ENCODE assay signal across 8 cellular contexts in genomic region chr5:141135030-141135717, GRCh38. TPM values are rescaled to one million over a fixed set of nuclear protein-coding genes. Genes with fewer than 3 reads are reported as not detected.
A peak's percentile ranks its signal among the peaks of the same experiment; 100 is the strongest.
DNase-seq lines count a peak whose midpoint lies in the region; ATAC-seq and TF ChIP-seq lines count a peak whose summit lies in the region.

Gene PCDHB5, plus strand, starts transcription at chr5:141135206. Its CDS starts 229 bp downstream, at chr5:141135435.

- no peak for TF ChIP-seq EP300 in Ishikawa (IDR thresholded peaks at IDR 0.05; ENCODE audit: borderline replicate concordance)
- TF ChIP-seq EP300 in transverse colon (IDR thresholded peaks at IDR 0.05; ENCODE audit: low read depth), result no peak

- peak within 1 kb of the TSS in 2 of 4 donors; percentile 33 to 78 for H3K4me3 Mint-ChIP-seq in CD4-positive, CD25-positive, alpha-beta regulatory T cell
- H3K4me3 Mint-ChIP-seq in activated naive CD8-positive, alpha-beta T cell treated with anti-CD3 and anti-CD28 coated beads for 36 hours, result peak within 1 kb of the TSS; percentile 45

- H3K9me3 ChIP-seq in CD4-positive, CD25-positive, alpha-beta regulatory T cell (ENCODE audit: control insufficient read depth in 2 of 2, low read length in 2 of 2), result peaks cover 15 to 17% of the 10 kb centered on the region in 2 experiments
- peaks cover 22 to 56% of the 10 kb centered on the region in 2 donors for H3K9me3 ChIP-seq in transverse colon

- peaks cover 0 to 47% (median 19%) of the 10 kb centered on the region in 7 donors for H3K9me3 Mint-ChIP-seq in CD4-positive, CD25-positive, alpha-beta regulatory T cell
- H3K9me3 Mint-ChIP-seq in activated naive CD8-positive, alpha-beta T cell treated with anti-CD3 and anti-CD28 coated beads for 36 hours, result peaks cover 27% of the 10 kb centered on the region

- H3K4me1 Mint-ChIP-seq in CD4-positive, CD25-positive, alpha-beta regulatory T cell, result peaks cover 3 to 7% (median 5%) of the 10 kb centered on the region in 4 donors
- peaks cover 5% of the 10 kb centered on the region for H3K4me1 Mint-ChIP-seq in activated naive CD8-positive, alpha-beta T cell treated with anti-CD3 and anti-CD28 coated beads for 36 hours

- peak; percentile 25; the same call in 1 of the 2 replicates for TF ChIP-seq RAD21 in Ishikawa (IDR thresholded peaks at IDR 0.05; ENCODE audit: low read depth)

- peak within 1 kb of the TSS; percentile 26 for H3K4me3 ChIP-seq in CD4-positive, CD25-positive, alpha-beta regulatory T cell (ENCODE audit: low read depth, low read length)
- peak within 1 kb of the TSS in 3 of 4 donors; percentile 6 to 18 (median 8) for H3K4me3 ChIP-seq in transverse colon
- no peak within 1 kb of the TSS for H3K4me3 ChIP-seq in lower leg skin (ENCODE audit: low read depth, poor library complexity, severe bottlenecking)

- no peak for ATAC-seq in CD4-positive, CD25-positive, alpha-beta regulatory T cell (ENCODE audit: low read depth in 2 of 2)
- ATAC-seq in HG02571 (IDR thresholded peaks at IDR 0.05; ENCODE audit: unreplicated experiment) (no peak), omental fat pad (ENCODE audit: low FRiP score) (no peak)

- H3K27me3 ChIP-seq in CD4-positive, CD25-positive, alpha-beta regulatory T cell (ENCODE audit: control insufficient read depth, insufficient read depth, low read length), result peaks cover 2% of the 10 kb centered on the region
- H3K27me3 ChIP-seq in transverse colon, result no peaks in the 10 kb centered on the region

- no peaks in the 10 kb centered on the region for H3K4me1 ChIP-seq in CD4-positive, CD25-positive, alpha-beta regulatory T cell (ENCODE audit: control insufficient read depth, insufficient read depth, low read length, poor library complexity, severe bottlenecking)
- H3K4me1 ChIP-seq in transverse colon, result no peaks in the 10 kb centered on the region

- in situ Hi-C loops in transverse colon (cut with MboI; ENCODE audit: low pct_ligation_motif_present in 1 of 4, low pct_unique_long_range_greater_than_20kb in 1 of 4, low sequenced_read_pairs in 3 of 4), result no loop called here

- no peak within 1 kb of the TSS for H3K27ac ChIP-seq in CD4-positive, CD25-positive, alpha-beta regulatory T cell (ENCODE audit: insufficient read depth, low read length, poor library complexity, severe bottlenecking)
- H3K27ac ChIP-seq in transverse colon, result no peak within 1 kb of the TSS

- peak within 1 kb of the TSS in 1 of 3 donors; percentile 26 for H3K27ac Mint-ChIP-seq in CD4-positive, CD25-positive, alpha-beta regulatory T cell
- no peak within 1 kb of the TSS for H3K27ac Mint-ChIP-seq in activated naive CD8-positive, alpha-beta T cell treated with anti-CD3 and anti-CD28 coated beads for 36 hours

- no peaks in the 10 kb centered on the region for H3K36me3 ChIP-seq in CD4-positive, CD25-positive, alpha-beta regulatory T cell (ENCODE audit: control insufficient read depth, insufficient read depth, low read length)
- H3K36me3 ChIP-seq in transverse colon, result no peaks in the 10 kb centered on the region

- TF ChIP-seq CTCF in transverse colon (IDR thresholded peaks at IDR 0.05) (no peak), lower leg skin (IDR thresholded peaks at IDR 0.05) (no peak), omental fat pad (IDR thresholded peaks at IDR 0.05) (no peak)

- DNase-seq in CD4-positive, CD25-positive, alpha-beta regulatory T cell, result peak in 1 of 3 donors; percentile 1
- DNase-seq in activated naive CD8-positive, alpha-beta T cell treated with anti-CD3 and anti-CD28 coated beads for 36 hours, result no peak
- peak; percentile 3 for DNase-seq in iris pigment epithelial cell (ENCODE audit: low read depth)
- no peak for DNase-seq in transverse colon
- no peak for DNase-seq in lower leg skin (ENCODE audit: low spot score in 2 of 2)
- DNase-seq in omental fat pad (ENCODE audit: low spot score), result no peak

- TF ChIP-seq POLR2A in transverse colon (IDR thresholded peaks at IDR 0.05) (no peak), lower leg skin (IDR thresholded peaks at IDR 0.05) (no peak)

- no peaks in the 10 kb centered on the region for H3K27me3 Mint-ChIP-seq in CD4-positive, CD25-positive, alpha-beta regulatory T cell
- H3K27me3 Mint-ChIP-seq in activated naive CD8-positive, alpha-beta T cell treated with anti-CD3 and anti-CD28 coated beads for 36 hours, result peaks cover 41% of the 10 kb centered on the region

- peaks cover 4% of the 10 kb centered on the region for H3K36me3 Mint-ChIP-seq in CD4-positive, CD25-positive, alpha-beta regulatory T cell
- H3K36me3 Mint-ChIP-seq in activated naive CD8-positive, alpha-beta T cell treated with anti-CD3 and anti-CD28 coated beads for 36 hours, result peaks cover 13% of the 10 kb centered on the region

- 47% methylated on average over 16 to 22 of the region's 22 CpGs for WGBS in transverse colon (ENCODE audit: low coverage in 1 of 2), 2 donors
- 22 to 23% methylated on average over 22 of the region's 22 CpGs for whole genome bisulfite sequencing in lower leg skin, 2 donors

- intact Hi-C loops in transverse colon (cut with DNase I; ENCODE audit: low total_unique reads), result no loop called here
- intact Hi-C loops in lower leg skin (cut with DNase I; ENCODE audit: low total_unique reads), result no loop called here

TF ChIP-seq in Ishikawa, 13 proteins besides CTCF, POLR2A, EP300 and RAD21:
- TF ChIP-seq FOXM1 (IDR thresholded peaks at IDR 0.05; ENCODE audit: borderline replicate concordance, low read depth) (no peak), USF1 (IDR thresholded peaks at IDR 0.05) (no peak), TEAD4 (IDR thresholded peaks at IDR 0.05) (no peak), ZBTB7A (IDR thresholded peaks at IDR 0.05; ENCODE audit: low read depth) (no peak), YY1 (IDR thresholded peaks at IDR 0.05; ENCODE audit: low read depth) (no peak), REST (IDR thresholded peaks at IDR 0.05; ENCODE audit: low read depth) (no peak), CREB1 (IDR thresholded peaks at IDR 0.05; ENCODE audit: low read depth) (no peak), NFIC (IDR thresholded peaks at IDR 0.05) (no peak), TCF12 (IDR thresholded peaks at IDR 0.05; ENCODE audit: low read depth) (no peak), TAF1 (IDR thresholded peaks at IDR 0.05; ENCODE audit: low read depth) (no peak), EGR1 (IDR thresholded peaks at IDR 0.05) (no peak), CEBPB (IDR thresholded peaks at IDR 0.05) (no peak)
- TF ChIP-seq, protein P1, sequence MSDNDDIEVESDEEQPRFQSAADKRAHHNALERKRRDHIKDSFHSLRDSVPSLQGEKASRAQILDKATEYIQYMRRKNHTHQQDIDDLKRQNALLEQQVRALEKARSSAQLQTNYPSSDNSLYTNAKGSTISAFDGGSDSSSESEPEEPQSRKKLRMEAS (IDR thresholded peaks at IDR 0.05), result no peak

RNA-seq across cellular contexts. Expression of gene PCDHB5, which starts in this region (rescaled TPM):
- not detected for total RNA-seq in CD4-positive, CD25-positive, alpha-beta regulatory T cell
- under 1 TPM in 1 of 4 donors, not detected in 3; 0.19 TPM for polyA plus RNA-seq in CD4-positive, CD25-positive, alpha-beta regulatory T cell
- total RNA-seq in activated naive CD8-positive, alpha-beta T cell treated with anti-CD3 and anti-CD28 coated beads for 36 hours, result not detected
- total RNA-seq in transverse colon, result 1 to 10 TPM in 3 of 4 donors, not detected in 1; 1.1 to 3.0 (median 1.3) TPM
- 1 to 10 TPM in 2 of 4 donors, under 1 TPM in 1, not detected in 1; 0.49 to 4.9 (median 1.4) TPM for total RNA-seq in lower leg skin
- total RNA-seq in omental fat pad, result 1 to 10 TPM; 1.1 to 6.5 (median 2.7) TPM
